8 cellular contexts compared by ENCODE assay signal in genomic region chr9:127965953-127966352, GRCh38. TPM values are rescaled to one million over a fixed set of nuclear protein-coding genes. Genes with fewer than 3 reads are reported as not detected.
A peak's percentile ranks its signal among the peaks of the same experiment; 100 is the strongest.
DNase-seq lines count a peak whose midpoint lies in the region; ATAC-seq, FAIRE-seq and TF ChIP-seq lines count a peak whose summit lies in the region.

No MANE protein-coding gene starts in this region.

- CTCF ChIA-PET in Calu3 (lab: Charles Lee) = interaction anchor here (0.6 to 1.1 kb wide), 4 partner anchors 9 to 25 kb away, joined by 3 to 4 read pairs (median 4); no protein-coding TSS in a partner anchor

- no peaks in the 10 kb centered on the region for H3K9me3 ChIP-seq in SU-DHL-6 (ENCODE audit: insufficient read depth, low read length)
- no peaks in the 10 kb centered on the region for H3K9me3 ChIP-seq in gastroesophageal sphincter

- no peaks in the 10 kb centered on the region for H3K36me3 ChIP-seq in SU-DHL-6 (ENCODE audit: low read length)
- H3K36me3 ChIP-seq in gastroesophageal sphincter = no peaks in the 10 kb centered on the region
- no peaks in the 10 kb centered on the region for H3K36me3 ChIP-seq in rectal smooth muscle tissue (ENCODE audit: control insufficient read depth, insufficient read depth, low read length)

- H3K9ac ChIP-seq in SU-DHL-6 (ENCODE audit: low read length) (peak overlapping the region; percentile 32), rectal smooth muscle tissue (ENCODE audit: low read length) (peak overlapping the region; percentile 5)

- H3K27ac ChIP-seq in SU-DHL-6 (ENCODE audit: low read depth, low read length) (peak overlapping the region; percentile 61), gastroesophageal sphincter (peak overlapping the region; percentile 73 to 92 (median 90)), rectal smooth muscle tissue (ENCODE audit: low read depth, low read length) (peak overlapping the region; percentile 98)

- no peaks in the 10 kb centered on the region for H3K9me3 Mint-ChIP-seq in Calu3 (ENCODE audit: low read depth, unreplicated experiment)

- peak overlapping the region; percentile 95 for H3K27ac Mint-ChIP-seq in Calu3 (ENCODE audit: unreplicated experiment)

- H2AFZ ChIP-seq in SU-DHL-6 (ENCODE audit: low read depth, low read length, severe bottlenecking) = no peak overlapping the region

- peak overlapping the region; percentile 92 for H3K4me2 ChIP-seq in SU-DHL-6 (ENCODE audit: low read depth, low read length, poor library complexity, severe bottlenecking)

- TF ChIP-seq EP300 in gastroesophageal sphincter (IDR thresholded peaks at IDR 0.05) = no peak

- peaks cover 23 to 100% (median 71%) of the 10 kb centered on the region in 3 donors for H3K4me1 ChIP-seq in gastroesophageal sphincter
- H3K4me1 ChIP-seq in rectal smooth muscle tissue (ENCODE audit: control insufficient read depth, insufficient read depth, low read length) = peaks cover 83% of the 10 kb centered on the region

- BruUV-seq in Calu3 (replicated peaks; lab: Mats Ljungman, UMichigan) = no TSS peak

- TF ChIP-seq POLR2A in gastroesophageal sphincter (IDR thresholded peaks at IDR 0.05) = no peak

- H3K4me3 ChIP-seq in SU-DHL-6 (ENCODE audit: insufficient read depth, low read length, poor library complexity, severe bottlenecking) = no peak overlapping the region
- H3K4me3 ChIP-seq in gastroesophageal sphincter = peak overlapping the region in 1 of 2 donors; percentile 21
- H3K4me3 ChIP-seq in rectal smooth muscle tissue (ENCODE audit: low read length) = peak overlapping the region; percentile 39

- H4K20me1 ChIP-seq in SU-DHL-6 (ENCODE audit: low read depth, low read length) = peaks cover 12% of the 10 kb centered on the region; the same call in 1 of the 2 replicates

- H3F3A ChIP-seq in SU-DHL-6 (ENCODE audit: insufficient read depth) = peaks cover 12% of the 10 kb centered on the region

- peak overlapping the region; percentile 49 for H3K4me3 Mint-ChIP-seq in Calu3 (ENCODE audit: low read depth, unreplicated experiment)

- peaks cover 63% of the 10 kb centered on the region for H3K4me1 Mint-ChIP-seq in Calu3 (ENCODE audit: low read depth, unreplicated experiment)

- ATAC-seq in gastroesophageal sphincter = peak; percentile 6
- ATAC-seq in GM21367 (IDR thresholded peaks at IDR 0.05; ENCODE audit: unreplicated experiment) = no peak

- intact Hi-C loops in Calu3 (cut with micrococcal nuclease; ENCODE audit: unreplicated experiment) = no loop called here

- DNase-seq in Calu3 (no peak), epidermal melanocyte (ENCODE audit: insufficient read length, low spot score) (no peak), frontal cortex (ENCODE audit: low spot score in 2 of 2) (no peak), GOT3 (lab: John Stamatoyannopoulos, UW) (no peak)

- 30 to 38% methylated on average over 2 of the region's 6 CpGs for WGBS in gastroesophageal sphincter (ENCODE audit: low coverage in 1 of 2), 2 donors

- no peaks in the 10 kb centered on the region for H3K27me3 Mint-ChIP-seq in Calu3 (ENCODE audit: unreplicated experiment)

- FAIRE-seq in frontal cortex (lab: Jason Lieb, UNC) = no peak

- TF ChIP-seq CTCF in Calu3 (IDR thresholded peaks at IDR 0.05; ENCODE audit: unreplicated experiment) (no peak), SU-DHL-6 (IDR thresholded peaks at IDR 0.05; ENCODE audit: insufficient read depth, low read length, poor library complexity, severe bottlenecking) (no peak), gastroesophageal sphincter (IDR thresholded peaks at IDR 0.05) (no peak)

- H3K36me3 Mint-ChIP-seq in Calu3 (ENCODE audit: insufficient read depth, unreplicated experiment) = peaks cover 61% of the 10 kb centered on the region

- no peaks in the 10 kb centered on the region for H3K27me3 ChIP-seq in SU-DHL-6 (ENCODE audit: low read length)
- no peaks in the 10 kb centered on the region for H3K27me3 ChIP-seq in gastroesophageal sphincter
- no peaks in the 10 kb centered on the region for H3K27me3 ChIP-seq in rectal smooth muscle tissue (ENCODE audit: control insufficient read depth, insufficient read depth, low read length)

- no peaks in the 10 kb centered on the region for H3K9me2 ChIP-seq in SU-DHL-6 (replicated peaks; ENCODE audit: insufficient read depth, low read length)

- H3K79me2 ChIP-seq in SU-DHL-6 (ENCODE audit: insufficient read depth, low read length) = peaks cover 100% of the 10 kb centered on the region

RNA-seq across cellular contexts. Expression of gene EEIG1, which starts 14.8 kb away (rescaled TPM):
- 80.7 and 84.6 TPM in 2 replicates for total RNA-seq in Calu3 (2022)
- total RNA-seq in gastroesophageal sphincter = 10 to 100 TPM in 3 of 4 donors, 1 to 10 TPM in 1; 7.0 to 22.0 (median 16.3) TPM
- total RNA-seq in frontal cortex = 5.7 TPM

RNA-seq across cellular contexts. Expression of gene DPM2, which starts 28.3 kb away (rescaled TPM):
- 31.5 and 39.9 TPM in 2 replicates for total RNA-seq in Calu3 (2022)
- 10 to 100 TPM in 2 of 4 donors, 1 to 10 TPM in 2; 8.9 to 15.0 (median 11.2) TPM for total RNA-seq in gastroesophageal sphincter
- 11.4 TPM for total RNA-seq in frontal cortex

RNA-seq across cellular contexts. Expression of gene PIP5KL1, which starts 35.4 kb away (rescaled TPM):
- total RNA-seq in Calu3 (2022) (0.17 and 1.1 TPM in 2 replicates), gastroesophageal sphincter (1 to 10 TPM in 2 of 4 donors, under 1 TPM in 1, not detected in 1; 0.66 to 3.4 (median 3.1) TPM), frontal cortex (6.1 TPM)

RNA-seq across cellular contexts. Expression of gene ST6GALNAC4, which starts 49.1 kb away (rescaled TPM):
- total RNA-seq in Calu3 (2022) (11.8 and 12.8 TPM in 2 replicates), gastroesophageal sphincter (10 to 100 TPM; 25.2 to 49.7 (median 31.7) TPM), frontal cortex (6.5 TPM)
